Comparison of ENCODE assay signal across 23 cellular contexts in genomic region chr9:110712955-110713354, GRCh38. TPM values are rescaled to one million over a fixed set of nuclear protein-coding genes. Genes with fewer than 3 reads are reported as not detected.
"Had no signal": no experiment of that assay in that cellular context is flagged by ENCODE, and none has a peak within 500 bp of the region (broad histone marks: within the 10 kb centered on the region; RNA-seq: fewer than 3 reads in every experiment).

No MANE protein-coding gene starts in this region.

- H3K4me1 ChIP-seq: heart right ventricle, tibial artery had no signal

- H3K27me3 ChIP-seq: heart right ventricle, neutrophil, tibial artery had no signal

- H3K27ac ChIP-seq: heart right ventricle, neutrophil, tibial artery had no signal

- H3K36me3 ChIP-seq: heart right ventricle, neutrophil, tibial artery had no signal

- H3K9me3 ChIP-seq: neutrophil had no signal

- DNase-seq: activated CD4-positive, alpha-beta T cell treated with anti-CD3 and anti-CD28 coated beads, Interleukin-2, amount 10 ng/mL, durations not matched to agents 24 days and 14 days; activated CD8-positive, alpha-beta T cell treated with anti-CD3 and anti-CD28 coated beads for 36 hours; activated effector memory CD4-positive, alpha-beta T cell treated with Interleukin-2 at 50 U/mL for 16 hours; activated naive CD4-positive, alpha-beta T cell treated with anti-CD3 and anti-CD28 coated beads, Interleukin-2, amount 10 ng/mL, durations not matched to agents 7 days and 5 days; activated naive CD8-positive, alpha-beta T cell treated with anti-CD3 and anti-CD28 coated beads, Interleukin-2, amount 50 U/mL, for 24 hours; activated T-cell treated with anti-CD3 and anti-CD28 coated beads, Interleukin-2, amount 50 U/mL, for 1 hour; aorta; cerebellar nuclear complex; cortex of kidney; effector CD8-positive, alpha-beta T cell; heart right ventricle; left cardiac atrium; mesendoderm; natural killer cell; stimulated activated CD4-positive, alpha-beta T cell treated with anti-CD3 and anti-CD28 coated beads, Interleukin-2, amount 100 ng/mL, for 24 hours; stimulated activated naive CD4-positive, alpha-beta T cell treated with Interleukin-2 at 50 U/mL for 16 hours; substantia nigra; T-helper 1 cell; T-helper 9 cell; tibial artery had no signal

- ATAC-seq: activated CD8-positive, alpha-beta T cell treated with anti-CD3 and anti-CD28 coated beads for 36 hours; activated naive CD8-positive, alpha-beta T cell treated with anti-CD3 and anti-CD28 coated beads, Interleukin-2, amount 50 U/mL, for 24 hours; esophagus mucosa; heart right ventricle; natural killer cell had no signal

- H3K4me3 ChIP-seq: heart right ventricle, tibial artery had no signal

RNA-seq across cellular contexts. Expression of gene MUSK, which starts 44.4 kb away (rescaled TPM):
- total RNA-seq: activated CD4-positive, alpha-beta T cell treated with anti-CD3 and anti-CD28 coated beads, Interleukin-2, amount 10 ng/mL, durations not matched to agents 24 days and 14 days; activated CD8-positive, alpha-beta T cell treated with anti-CD3 and anti-CD28 coated beads for 36 hours; natural killer cell; renal cortical epithelial cell had no signal
